In genomic region chr14:54567634-54568561, GRCh38 we compare ENCODE assay signal across 8 cellular contexts. TPM values are rescaled to one million over a fixed set of nuclear protein-coding genes. Genes with fewer than 3 reads are reported as not detected.
DNase-seq lines count a peak whose midpoint lies in the region; ATAC-seq and TF ChIP-seq lines count a peak whose summit lies in the region.

No MANE protein-coding gene starts in this region.

- intact Hi-C loops in esophagus squamous epithelium (cut with DNase I) = loop anchor here (5.0 kb wide), 2 partner anchors 124 to 204 kb away; no protein-coding TSS in a partner anchor

- H3K4me1 ChIP-seq in esophagus squamous epithelium = peaks cover 9 to 67% (median 14%) of the 10 kb centered on the region in 3 donors
- H3K4me1 ChIP-seq in mucosa of stomach (ENCODE audit: control insufficient read depth, insufficient read depth, low read length) = peaks cover 11% of the 10 kb centered on the region
- peaks cover 52% of the 10 kb centered on the region for H3K4me1 ChIP-seq in suprapubic skin

- WGBS in esophagus squamous epithelium, 2 donors = 1 to 14% methylated on average over 7 of the region's 70 CpGs
- under 1% methylated on average over 33 of the region's 70 CpGs for WGBS in suprapubic skin

- H3K27ac ChIP-seq in esophagus squamous epithelium (peak overlapping the region; percentile 86 to 99 (median 94)), suprapubic skin (peak overlapping the region; percentile 97)

- peak; percentile 6 for DNase-seq in NCI-H1694 (lab: John Stamatoyannopoulos, UW)
- DNase-seq in NCI-H1694 treated with DMSO at 0.1 percent for 48 hours (lab: John Stamatoyannopoulos, UW) = no peak
- DNase-seq in NCI-H510A (lab: John Stamatoyannopoulos, UW) = peak; percentile 8
- DNase-seq in activated T-cell treated with anti-CD3 and anti-CD28 coated beads, Interleukin-2, amount 50 U/mL, for 48 hours = peak; percentile 53 to 68
- no peak for DNase-seq in esophagus squamous epithelium (lab: John Stamatoyannopoulos, UW)
- peak; percentile 76 to 82 for DNase-seq in suprapubic skin (ENCODE audit: low spot score in 2 of 2)

- no peak for TF ChIP-seq EP300 in suprapubic skin (IDR thresholded peaks at IDR 0.05)

- no peak for TF ChIP-seq CTCF in esophagus squamous epithelium (IDR thresholded peaks at IDR 0.05)
- TF ChIP-seq CTCF in suprapubic skin (IDR thresholded peaks at IDR 0.05) = no peak

- ATAC-seq in HG02610 (IDR thresholded peaks at IDR 0.05; ENCODE audit: unreplicated experiment) = no peak

- peak in 1 of 4 donors; percentile 7 for TF ChIP-seq POLR2A in esophagus squamous epithelium (IDR thresholded peaks at IDR 0.05)
- no peak for TF ChIP-seq POLR2A in suprapubic skin (IDR thresholded peaks at IDR 0.05)

- H3K36me3 ChIP-seq in esophagus squamous epithelium (no peaks in the 10 kb centered on the region), mucosa of stomach (ENCODE audit: control insufficient read depth, insufficient read depth, low read length) (no peaks in the 10 kb centered on the region), suprapubic skin (no peaks in the 10 kb centered on the region)

- peaks cover 0 to 7% (median 0%) of the 10 kb centered on the region in 3 donors for H3K9me3 ChIP-seq in esophagus squamous epithelium
- no peaks in the 10 kb centered on the region for H3K9me3 ChIP-seq in mucosa of stomach (ENCODE audit: control insufficient read depth, low read length)
- no peaks in the 10 kb centered on the region for H3K9me3 ChIP-seq in suprapubic skin

- H3K27me3 ChIP-seq in esophagus squamous epithelium (peaks cover 0 to 33% (median 0%) of the 10 kb centered on the region in 4 donors), mucosa of stomach (ENCODE audit: control insufficient read depth, insufficient read depth, low read length) (peaks cover 29% of the 10 kb centered on the region), suprapubic skin (no peaks in the 10 kb centered on the region)

- peak overlapping the region; percentile 57 to 78 (median 71) for H3K4me3 ChIP-seq in esophagus squamous epithelium
- H3K4me3 ChIP-seq in mucosa of stomach (ENCODE audit: low read length) = peak overlapping the region; percentile 59
- peak overlapping the region; percentile 93 for H3K4me3 ChIP-seq in suprapubic skin

- peak overlapping the region; percentile 73 for H3K9ac ChIP-seq in mucosa of stomach (ENCODE audit: low read length)

RNA-seq across cellular contexts. Expression of gene SAMD4A, which starts 1.0 kb away (rescaled TPM):
- 10 to 100 TPM in 1 of 4 donors, 1 to 10 TPM in 3; 2.9 to 19.5 (median 3.9) TPM for total RNA-seq in esophagus squamous epithelium
- total RNA-seq in suprapubic skin = 10 to 100 TPM in 2 of 4 donors, 1 to 10 TPM in 2; 7.7 to 26.6 (median 9.7) TPM

RNA-seq across cellular contexts. Expression of gene CGRRF1, which starts 58.2 kb away (rescaled TPM):
- total RNA-seq in esophagus squamous epithelium (10 to 100 TPM in 2 of 4 donors, 1 to 10 TPM in 2; 2.5 to 13.9 (median 10.3) TPM), suprapubic skin (10 to 100 TPM in 2 of 4 donors, 1 to 10 TPM in 2; 5.6 to 12.1 (median 9.2) TPM)

Comparison
In these comparisons a context has a peak if more than half of its experiments do, and no peak if none do; other contexts are left out.
1. DNase-seq: peak in NCI-H1694 (single experiment), NCI-H510A (single experiment), activated T-cell treated with anti-CD3 and anti-CD28 coated beads, Interleukin-2, amount 50 U/mL, for 48 hours (2 of 2) and suprapubic skin (2 of 2); none in NCI-H1694 treated with DMSO at 0.1 percent for 48 hours (single experiment) and esophagus squamous epithelium (single experiment).
2. Peak in every context shown above with its lines, with median percentiles within 50 percentile points of each other: H3K4me3 ChIP-seq.